In genomic region chr3:196317702-196318467, GRCh38 we compare ENCODE assay signal across 1 cellular context.
TF ChIP-seq lines count a peak whose summit lies in the region.

TSS of gene DYNLT2B (minus strand) at chr3:196318240. CDS start at chr3:196318152, 88 bp downstream.

TF ChIP-seq in HepG2, 621 proteins besides CTCF, POLR2A, EP300 and RAD21 (continued from another document and continues in another):
- TF ChIP-seq ZNF788 (CRISPR knock-in tag; IDR thresholded peaks at IDR 0.05; ENCODE audit: borderline replicate concordance) (0 out of 2 replicates have a peak, but pooled peaks have one; percentile 22), ZNF260 (CRISPR knock-in tag; IDR thresholded peaks at IDR 0.05; ENCODE audit: borderline replicate concordance, low read depth) (no peak), SP5 (CRISPR knock-in tag; IDR thresholded peaks at IDR 0.05; ENCODE audit: borderline replicate concordance, low read depth) (peak; percentile 27), ZNF276 (CRISPR knock-in tag; IDR thresholded peaks at IDR 0.05; ENCODE audit: low read depth) (peak; percentile 84; the same call in 1 of the 2 replicates), KLF6 (CRISPR knock-in tag; IDR thresholded peaks at IDR 0.05) (peak; percentile 60; the same call in 1 of the 2 replicates), ZMAT3 (CRISPR knock-in tag; conservative IDR thresholded peaks at IDR 0.05) (0 out of 2 replicates have a peak, but pooled peaks have one; percentile 49), MED13 (CRISPR knock-in tag; IDR thresholded peaks at IDR 0.05) (0 out of 2 replicates have a peak, but pooled peaks have one; percentile 17), ETV5 (CRISPR knock-in tag; IDR thresholded peaks at IDR 0.05; ENCODE audit: borderline replicate concordance) (peak; percentile 11; the same call in 1 of the 2 replicates), ZNF180 (CRISPR knock-in tag; IDR thresholded peaks at IDR 0.05; ENCODE audit: borderline replicate concordance, low read depth) (no peak), GFI1 (CRISPR knock-in tag; IDR thresholded peaks at IDR 0.05; ENCODE audit: borderline replicate concordance) (peak; percentile 56; the same call in 1 of the 2 replicates), PLRG1 (conservative IDR thresholded peaks at IDR 0.05) (no peak), TARDBP (CRISPR knock-in tag; IDR thresholded peaks at IDR 0.05) (no peak), ZBTB46 (CRISPR knock-in tag; IDR thresholded peaks at IDR 0.05; ENCODE audit: borderline replicate concordance) (no peak), AHR (CRISPR knock-in tag; IDR thresholded peaks at IDR 0.05) (0 out of 2 replicates have a peak, but pooled peaks have one; percentile 52), TBX2 (CRISPR knock-in tag; IDR thresholded peaks at IDR 0.05; ENCODE audit: borderline replicate concordance) (peak; percentile 23; the same call in 1 of the 2 replicates), ZBTB33 (CRISPR knock-in tag; IDR thresholded peaks at IDR 0.05) (no peak), TFDP1 (CRISPR knock-in tag; IDR thresholded peaks at IDR 0.05; ENCODE audit: borderline replicate concordance) (peak; percentile 92), NONO (IDR thresholded peaks at IDR 0.05) (no peak), NONO (CRISPR knock-in tag; conservative IDR thresholded peaks at IDR 0.05) (peak; percentile 84), ASH2L (IDR thresholded peaks at IDR 0.05; ENCODE audit: insufficient read length, low read depth, low read length) (peak; percentile 46), ZNF12 (CRISPR knock-in tag; IDR thresholded peaks at IDR 0.05) (0 out of 2 replicates have a peak, but pooled peaks have one; percentile 24), MIER3 (CRISPR knock-in tag; IDR thresholded peaks at IDR 0.05; ENCODE audit: borderline replicate concordance) (0 out of 2 replicates have a peak, but pooled peaks have one; percentile 7), ZNF598 (CRISPR knock-in tag; IDR thresholded peaks at IDR 0.05; ENCODE audit: borderline replicate concordance) (peak; percentile 59), YEATS4 (CRISPR knock-in tag; IDR thresholded peaks at IDR 0.05; ENCODE audit: borderline replicate concordance) (peak; percentile 46; the same call in 1 of the 2 replicates), ZNF747 (CRISPR knock-in tag; IDR thresholded peaks at IDR 0.05; ENCODE audit: borderline replicate concordance) (peak; percentile 65; the same call in 1 of the 2 replicates), CHD2 (IDR thresholded peaks at IDR 0.05; ENCODE audit: low read depth, low read length) (peak; percentile 55; the same call in 1 of the 2 replicates), POGK (CRISPR knock-in tag; conservative IDR thresholded peaks at IDR 0.05) (0 out of 2 replicates have a peak, but pooled peaks have one; percentile 83), RXRB (CRISPR knock-in tag; IDR thresholded peaks at IDR 0.05; ENCODE audit: borderline replicate concordance) (peak; percentile 5; the same call in 1 of the 2 replicates), SOX6 (IDR thresholded peaks at IDR 0.05) (no peak), SOX6 (CRISPR knock-in tag; IDR thresholded peaks at IDR 0.05) (peak; percentile 58; the same call in 1 of the 2 replicates), FOSL2 (CRISPR knock-in tag; IDR thresholded peaks at IDR 0.05) (0 out of 2 replicates have a peak, but pooled peaks have one; percentile 13), RFX1 (IDR thresholded peaks at IDR 0.05) (peak; percentile 93), ZNF343 (CRISPR knock-in tag; IDR thresholded peaks at IDR 0.05) (peak; percentile 59; the same call in 1 of the 2 replicates), SP2 (CRISPR knock-in tag; IDR thresholded peaks at IDR 0.05) (no peak), ZNF724P (CRISPR knock-in tag; IDR thresholded peaks at IDR 0.05; ENCODE audit: borderline replicate concordance) (peak; percentile 95), ADNP (CRISPR knock-in tag; IDR thresholded peaks at IDR 0.05) (no peak), TAF1 (CRISPR knock-in tag; IDR thresholded peaks at IDR 0.05) (peak; percentile 81), TOPORS (CRISPR knock-in tag; IDR thresholded peaks at IDR 0.05) (peak; percentile 63; the same call in 1 of the 2 replicates), WIZ (CRISPR knock-in tag; IDR thresholded peaks at IDR 0.05) (peak; percentile 83; the same call in 1 of the 2 replicates), MXD3 (CRISPR knock-in tag; IDR thresholded peaks at IDR 0.05) (peak; percentile 71; the same call in 1 of the 2 replicates), ZNF776 (CRISPR knock-in tag; IDR thresholded peaks at IDR 0.05) (peak; percentile 79; the same call in 1 of the 2 replicates), ZNF644 (CRISPR knock-in tag; IDR thresholded peaks at IDR 0.05; ENCODE audit: low read depth) (no peak), DNMT1 (CRISPR knock-in tag; IDR thresholded peaks at IDR 0.05) (0 out of 2 replicates have a peak, but pooled peaks have one; percentile 43), ZNF709 (CRISPR knock-in tag; IDR thresholded peaks at IDR 0.05) (peak; percentile 64; the same call in 1 of the 2 replicates), ZNF572 (CRISPR knock-in tag; IDR thresholded peaks at IDR 0.05) (no peak), ZNF639 (CRISPR knock-in tag; conservative IDR thresholded peaks at IDR 0.05) (peak; percentile 30), ZFX (CRISPR knock-in tag; IDR thresholded peaks at IDR 0.05; ENCODE audit: low read depth) (peak; percentile 98)
- TF ChIP-seq, protein P1, sequence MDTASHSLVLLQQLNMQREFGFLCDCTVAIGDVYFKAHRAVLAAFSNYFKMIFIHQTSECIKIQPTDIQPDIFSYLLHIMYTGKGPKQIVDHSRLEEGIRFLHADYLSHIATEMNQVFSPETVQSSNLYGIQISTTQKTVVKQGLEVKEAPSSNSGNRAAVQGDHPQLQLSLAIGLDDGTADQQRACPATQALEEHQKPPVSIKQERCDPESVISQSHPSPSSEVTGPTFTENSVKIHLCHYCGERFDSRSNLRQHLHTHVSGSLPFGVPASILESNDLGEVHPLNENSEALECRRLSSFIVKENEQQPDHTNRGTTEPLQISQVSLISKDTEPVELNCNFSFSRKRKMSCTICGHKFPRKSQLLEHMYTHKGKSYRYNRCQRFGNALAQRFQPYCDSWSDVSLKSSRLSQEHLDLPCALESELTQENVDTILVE (CRISPR knock-in tag; IDR thresholded peaks at IDR 0.05): peak; percentile 49; the same call in 1 of the 2 replicates
- TF ChIP-seq, protein P2, sequence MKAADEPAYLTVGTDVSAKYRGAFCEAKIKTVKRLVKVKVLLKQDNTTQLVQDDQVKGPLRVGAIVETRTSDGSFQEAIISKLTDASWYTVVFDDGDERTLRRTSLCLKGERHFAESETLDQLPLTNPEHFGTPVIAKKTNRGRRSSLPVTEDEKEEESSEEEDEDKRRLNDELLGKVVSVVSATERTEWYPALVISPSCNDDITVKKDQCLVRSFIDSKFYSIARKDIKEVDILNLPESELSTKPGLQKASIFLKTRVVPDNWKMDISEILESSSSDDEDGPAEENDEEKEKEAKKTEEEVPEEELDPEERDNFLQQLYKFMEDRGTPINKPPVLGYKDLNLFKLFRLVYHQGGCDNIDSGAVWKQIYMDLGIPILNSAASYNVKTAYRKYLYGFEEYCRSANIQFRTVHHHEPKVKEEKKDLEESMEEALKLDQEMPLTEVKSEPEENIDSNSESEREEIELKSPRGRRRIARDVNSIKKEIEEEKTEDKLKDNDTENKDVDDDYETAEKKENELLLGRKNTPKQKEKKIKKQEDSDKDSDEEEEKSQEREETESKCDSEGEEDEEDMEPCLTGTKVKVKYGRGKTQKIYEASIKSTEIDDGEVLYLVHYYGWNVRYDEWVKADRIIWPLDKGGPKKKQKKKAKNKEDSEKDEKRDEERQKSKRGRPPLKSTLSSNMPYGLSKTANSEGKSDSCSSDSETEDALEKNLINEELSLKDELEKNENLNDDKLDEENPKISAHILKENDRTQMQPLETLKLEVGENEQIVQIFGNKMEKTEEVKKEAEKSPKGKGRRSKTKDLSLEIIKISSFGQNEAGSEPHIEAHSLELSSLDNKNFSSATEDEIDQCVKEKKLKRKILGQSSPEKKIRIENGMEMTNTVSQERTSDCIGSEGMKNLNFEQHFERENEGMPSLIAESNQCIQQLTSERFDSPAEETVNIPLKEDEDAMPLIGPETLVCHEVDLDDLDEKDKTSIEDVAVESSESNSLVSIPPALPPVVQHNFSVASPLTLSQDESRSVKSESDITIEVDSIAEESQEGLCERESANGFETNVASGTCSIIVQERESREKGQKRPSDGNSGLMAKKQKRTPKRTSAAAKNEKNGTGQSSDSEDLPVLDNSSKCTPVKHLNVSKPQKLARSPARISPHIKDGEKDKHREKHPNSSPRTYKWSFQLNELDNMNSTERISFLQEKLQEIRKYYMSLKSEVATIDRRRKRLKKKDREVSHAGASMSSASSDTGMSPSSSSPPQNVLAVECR (CRISPR knock-in tag; IDR thresholded peaks at IDR 0.05; ENCODE audit: borderline replicate concordance): peak; percentile 98
- TF ChIP-seq, protein P3, sequence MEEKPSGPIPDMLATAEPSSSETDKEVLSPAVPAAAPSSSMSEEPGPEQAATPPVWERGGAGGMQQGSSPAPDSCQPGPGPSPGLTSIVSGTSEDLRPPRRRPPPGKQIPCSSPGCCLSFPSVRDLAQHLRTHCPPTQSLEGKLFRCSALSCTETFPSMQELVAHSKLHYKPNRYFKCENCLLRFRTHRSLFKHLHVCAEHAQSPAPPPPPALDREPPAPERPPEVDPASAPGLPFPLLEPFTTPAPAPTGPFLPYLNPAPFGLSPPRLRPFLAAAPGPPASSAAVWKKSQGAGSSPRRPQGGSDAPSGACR (CRISPR knock-in tag; IDR thresholded peaks at IDR 0.05): 0 out of 2 replicates have a peak, but pooled peaks have one; percentile 17
